21 cellular contexts compared by ENCODE assay signal in the genomic region with DNA sequence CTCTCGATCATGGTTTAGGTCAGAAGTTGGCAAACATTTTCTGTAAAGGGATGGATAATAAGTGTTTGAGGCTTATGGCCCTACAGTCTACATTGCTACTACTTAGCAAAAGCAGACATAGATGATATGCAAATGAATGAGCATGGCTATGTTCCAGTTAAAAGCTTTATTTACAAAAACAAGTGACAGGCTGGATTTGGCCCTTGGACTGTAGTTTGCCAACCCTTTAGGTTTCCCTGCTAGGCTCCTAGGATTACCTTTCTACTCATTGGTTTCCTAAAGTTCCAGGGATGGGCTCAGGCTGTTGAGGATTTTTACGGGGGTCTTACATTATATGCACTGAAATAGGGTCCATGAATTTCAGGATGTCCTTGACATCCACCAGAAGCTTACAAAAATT. TPM values are rescaled to one million over a fixed set of nuclear protein-coding genes. Genes with fewer than 3 reads are reported as not detected.
"Had no signal": no experiment of that assay in that cellular context is flagged by ENCODE, and none has a peak within 500 bp of the region (broad histone marks: within the 10 kb centered on the region; RNA-seq: fewer than 3 reads in every experiment).

No MANE protein-coding gene starts in this region.

- H3K4me3 ChIP-seq: colonic mucosa, hepatocyte, lung, tibial artery had no signal

- H2AFZ ChIP-seq: hepatocyte had no signal

- H3K4me1 ChIP-seq: colonic mucosa had no signal

- DNase-seq: activated CD4-positive, alpha-beta memory T cell treated with anti-CD3 and anti-CD28 coated beads for 36 hours; activated naive CD4-positive, alpha-beta T cell; activated T-cell treated with anti-CD3 and anti-CD28 coated beads for 4 hours; anterior cingulate cortex; brain microvascular endothelial cell; central memory CD4-positive, alpha-beta T cell; colonic mucosa; endodermal cell; foreskin fibroblast; left cardiac atrium; occipital lobe; posterior cingulate gyrus; stimulated activated naive CD4-positive, alpha-beta T cell; substantia nigra; tibial artery had no signal

- H3K27me3 ChIP-seq: brain microvascular endothelial cell, colonic mucosa, hepatocyte, tibial artery had no signal

- H3K4me3 Mint-ChIP-seq: activated CD4-positive, alpha-beta memory T cell treated with anti-CD3 and anti-CD28 coated beads for 36 hours; activated T-helper 17 cell treated with anti-CD3 and anti-CD28 coated beads, Interleukin-2, amount 50 U/mL, for 72 hours; endodermal cell had no signal

- H3K27me3 Mint-ChIP-seq: activated CD4-positive, alpha-beta memory T cell treated with anti-CD3 and anti-CD28 coated beads for 36 hours; activated T-helper 17 cell treated with anti-CD3 and anti-CD28 coated beads, Interleukin-2, amount 50 U/mL, for 72 hours had no signal

- H3K9me3 Mint-ChIP-seq: activated CD4-positive, alpha-beta memory T cell treated with anti-CD3 and anti-CD28 coated beads for 36 hours; activated T-helper 17 cell treated with anti-CD3 and anti-CD28 coated beads, Interleukin-2, amount 50 U/mL, for 72 hours; endodermal cell had no signal

- ATAC-seq: activated T-helper 17 cell treated with anti-CD3 and anti-CD28 coated beads, Interleukin-2, amount 50 U/mL, for 72 hours had no signal

- H3K27ac ChIP-seq: brain microvascular endothelial cell, colonic mucosa, epithelial cell of prostate, hepatocyte had no signal

- H3K4me2 ChIP-seq: hepatocyte had no signal

- H3K27ac Mint-ChIP-seq: activated CD4-positive, alpha-beta memory T cell treated with anti-CD3 and anti-CD28 coated beads for 36 hours; activated T-helper 17 cell treated with anti-CD3 and anti-CD28 coated beads, Interleukin-2, amount 50 U/mL, for 72 hours; endodermal cell had no signal

- H3K9me3 ChIP-seq: colonic mucosa, tibial artery had no signal

RNA-seq across cellular contexts. Expression of a gene that starts 57.5 kb away (rescaled TPM):
- total RNA-seq: myocyte had no signal
- polyA plus RNA-seq: urinary bladder had no signal
